Comparison of ENCODE assay signal across 11 cellular contexts in the genomic region with DNA sequence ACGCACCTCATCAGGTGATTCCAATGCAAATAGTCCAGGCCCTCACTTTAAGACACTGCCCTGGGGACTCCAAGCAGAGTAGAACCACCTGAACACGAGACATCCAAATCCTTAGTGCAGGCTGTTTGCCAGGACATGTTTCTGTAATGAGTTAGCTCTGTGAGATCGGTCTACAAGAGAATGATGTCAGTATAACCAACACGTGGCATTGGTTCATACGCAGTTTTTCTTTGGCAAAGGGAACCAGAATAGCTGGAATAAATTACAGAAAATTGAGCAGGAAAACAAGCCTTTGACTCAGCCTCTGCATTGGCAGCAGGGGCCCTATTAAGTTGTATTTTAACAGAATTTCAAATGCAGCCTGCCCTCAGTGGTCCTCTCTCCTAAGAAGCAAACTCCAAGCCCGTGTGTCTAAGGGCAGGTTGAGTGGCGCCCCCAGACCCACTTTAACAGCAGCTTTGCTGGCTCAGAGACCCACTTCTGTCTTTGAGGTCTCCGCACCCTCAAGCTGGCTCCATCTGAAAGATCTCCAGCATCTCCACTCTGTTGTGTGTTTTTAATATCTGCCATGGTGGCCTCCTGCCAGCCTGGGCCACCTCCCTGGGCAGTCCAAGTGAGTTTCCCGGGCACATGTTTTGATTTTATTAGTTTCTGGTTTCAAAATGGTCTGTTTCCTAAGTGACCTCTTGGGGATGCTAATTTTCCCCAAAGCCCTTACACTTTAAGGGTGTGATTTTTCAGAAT.
DNase-seq lines count a peak whose midpoint lies in the region; ATAC-seq and TF ChIP-seq lines count a peak whose summit lies in the region.
"Had no signal": no experiment of that assay in that cellular context is flagged by ENCODE, and none has a peak within 500 bp of the region (broad histone marks: within the 10 kb centered on the region; RNA-seq: fewer than 3 reads in every experiment).

No MANE protein-coding gene starts in this region.

- DNase-seq in Daoy (ENCODE audit: low read depth), result peak; percentile 78
- DNase-seq in RWPE1 (ENCODE audit: low spot score), result peak; percentile 42
- DNase-seq in fibroblast of the conjunctiva (ENCODE audit: low read depth), result peak; percentile 95
- DNase-seq in osteocyte (ENCODE audit: extremely low spot score, unreplicated experiment), result no peak
- DNase-seq in mucosa of descending colon, result no peak
- DNase-seq in OCI-LY7 (ENCODE audit: low spot score), result no peak
- DNase-seq in posterior vena cava (ENCODE audit: low spot score), result no peak
- DNase-seq: activated gamma-delta T cell treated with Interleukin-2 at 50 U/mL for 16 hours, upper lobe of right lung had no signal

- no peak for TF ChIP-seq CTCF in RWPE1 (conservative IDR thresholded peaks at IDR 0.05; ENCODE audit: low read depth)
- TF ChIP-seq CTCF in osteocyte (IDR thresholded peaks at IDR 0.05), result no peak
- no peak for TF ChIP-seq CTCF in mucosa of descending colon (IDR thresholded peaks at IDR 0.05)
- no peak for TF ChIP-seq CTCF in OCI-LY7 (conservative IDR thresholded peaks at IDR 0.05; ENCODE audit: low read length)

- no peak overlapping the region for H3K4me3 Mint-ChIP-seq in osteocyte (ENCODE audit: unreplicated experiment)

- no peaks in the 10 kb centered on the region for H3K9me3 Mint-ChIP-seq in osteocyte (ENCODE audit: unreplicated experiment)

- POLR2A ChIA-PET in RWPE1 (lab: Yijun Ruan, JAX; ENCODE audit: low non-redundant PET) (interaction anchor here (0.5 kb wide), 1 partner anchor 183 kb away, joined by 3 read pairs; no protein-coding TSS in a partner anchor), OCI-LY7 (lab: Charles Lee) (no interaction called here)

- H3K9me3 ChIP-seq in mucosa of descending colon (no peaks in the 10 kb centered on the region), OCI-LY7 (ENCODE audit: low read length) (no peaks in the 10 kb centered on the region)
- H3K9me3 ChIP-seq: upper lobe of right lung had no signal

- H3K27me3 Mint-ChIP-seq in osteocyte (ENCODE audit: unreplicated experiment), result no peaks in the 10 kb centered on the region

- H3K36me3 ChIP-seq in mucosa of descending colon (ENCODE audit: low read depth), result no peaks in the 10 kb centered on the region
- H3K36me3 ChIP-seq in OCI-LY7 (ENCODE audit: insufficient read depth, low read length), result no peaks in the 10 kb centered on the region
- H3K36me3 ChIP-seq: upper lobe of right lung had no signal

- no TSS peak for BruUV-seq in OCI-LY7 (replicated peaks; lab: Mats Ljungman, UMichigan)

- no peaks in the 10 kb centered on the region for H3K79me2 ChIP-seq in OCI-LY7 (ENCODE audit: insufficient read depth, low read depth, low read length)

- ATAC-seq in mucosa of descending colon, result no peak
- no peak for ATAC-seq in GM21423 (IDR thresholded peaks at IDR 0.05; ENCODE audit: unreplicated experiment)
- ATAC-seq: upper lobe of right lung had no signal

- H3K9me2 ChIP-seq in OCI-LY7 (ENCODE audit: insufficient read depth, low read length), result no peaks in the 10 kb centered on the region

- H3K4me1 ChIP-seq in mucosa of descending colon (ENCODE audit: low read depth) (no peaks in the 10 kb centered on the region), OCI-LY7 (ENCODE audit: insufficient read depth, low read length, poor library complexity, severe bottlenecking) (no peaks in the 10 kb centered on the region)
- H3K4me1 ChIP-seq: upper lobe of right lung had no signal

- no peaks in the 10 kb centered on the region for H4K20me1 ChIP-seq in OCI-LY7 (ENCODE audit: insufficient read depth, low read length)

- peaks cover 81% of the 10 kb centered on the region for H3K4me1 Mint-ChIP-seq in osteocyte (ENCODE audit: unreplicated experiment)

- no peak overlapping the region for H3K4me2 ChIP-seq in OCI-LY7 (ENCODE audit: low read length)

- CTCF ChIA-PET in RWPE1 (lab: Yijun Ruan, JAX), result no interaction called here
- CTCF ChIA-PET in OCI-LY7 (lab: Charles Lee; ENCODE audit: unreplicated experiment), result no interaction called here

- intact Hi-C loops in mucosa of descending colon (cut with DNase I, micrococcal nuclease), result no loop called here
- intact Hi-C loops in OCI-LY7 (cut with micrococcal nuclease; ENCODE audit: unreplicated experiment), result no loop called here
- intact Hi-C loops in posterior vena cava (cut with DNase I), result no loop called here

- H3K4me3 ChIP-seq in mucosa of descending colon, result no peak overlapping the region
- H3K4me3 ChIP-seq in OCI-LY7 (ENCODE audit: low read depth, low read length, poor library complexity, severe bottlenecking), result no peak overlapping the region
- H3K4me3 ChIP-seq: upper lobe of right lung had no signal

- peak overlapping the region; percentile 85 for H3K27ac Mint-ChIP-seq in osteocyte (ENCODE audit: unreplicated experiment)

- H3K27ac ChIP-seq in RWPE1, result peak overlapping the region; percentile 77
- no peak overlapping the region for H3K27ac ChIP-seq in OCI-LY7 (ENCODE audit: low read depth, low read length, poor library complexity, severe bottlenecking)
- H3K27ac ChIP-seq: KMS-11, upper lobe of right lung had no signal

- H3K36me3 Mint-ChIP-seq in osteocyte (ENCODE audit: unreplicated experiment), result peaks cover 4% of the 10 kb centered on the region

- H2AFZ ChIP-seq in OCI-LY7 (ENCODE audit: low read length), result no peak overlapping the region

Comparison
In these comparisons a context has a peak if more than half of its experiments do, and no peak if none do; other contexts are left out.
1. DNase-seq: peak in Daoy (single experiment), RWPE1 (single experiment) and fibroblast of the conjunctiva (single experiment); none in osteocyte (single experiment), mucosa of descending colon (0 of 3), OCI-LY7 (single experiment) and posterior vena cava (single experiment).